26 cellular contexts compared by ENCODE assay signal in the genomic region with DNA sequence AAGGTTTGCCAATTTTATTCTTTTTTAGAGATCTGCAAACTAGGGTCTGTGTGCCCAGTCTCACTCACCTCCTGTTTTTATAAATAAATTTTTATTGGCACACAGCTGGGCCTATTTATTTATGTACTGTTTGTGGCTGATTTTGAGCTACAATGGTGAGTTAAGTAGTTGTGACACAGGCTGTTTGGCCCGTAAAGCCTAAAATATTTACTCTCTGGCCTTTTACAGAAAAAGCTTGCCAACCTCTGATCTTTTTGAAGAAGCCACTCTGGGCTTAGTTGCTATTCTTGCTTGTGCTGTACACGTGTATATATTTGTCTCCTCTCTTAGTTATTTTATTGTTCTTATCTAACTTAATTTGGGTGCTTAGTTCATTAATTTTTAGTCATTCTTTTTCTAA. TPM values are rescaled to one million over a fixed set of nuclear protein-coding genes. Genes with fewer than 3 reads are reported as not detected.
DNase-seq lines count a peak whose midpoint lies in the region; ATAC-seq, FAIRE-seq and TF ChIP-seq lines count a peak whose summit lies in the region.
"Had no signal": no experiment of that assay in that cellular context is flagged by ENCODE, and none has a peak within 500 bp of the region (broad histone marks: within the 10 kb centered on the region; RNA-seq: fewer than 3 reads in every experiment).

No MANE protein-coding gene starts in this region.

- peaks cover 0 to 7% of the 10 kb centered on the region in 2 donors for H3K36me3 ChIP-seq in gastrocnemius medialis
- H3K36me3 ChIP-seq in kidney (ENCODE audit: control insufficient read depth in 1 of 2, insufficient read depth in 2 of 2, low read length in 2 of 2), result no peaks in the 10 kb centered on the region
- H3K36me3 ChIP-seq: adrenal gland had no signal

- H3K27ac Mint-ChIP-seq in chondrocyte (ENCODE audit: unreplicated experiment) (peak overlapping the region; percentile 61), progenitor cell of endocrine pancreas (peak overlapping the region; percentile 15)
- H3K27ac Mint-ChIP-seq: activated CD4-positive, alpha-beta T cell treated with anti-CD3 and anti-CD28 coated beads, Interleukin-2, amount 10 ng/mL, durations not matched to agents 24 days and 14 days; activated T-cell treated with anti-CD3 and anti-CD28 coated beads, Interleukin-2, amount 50 U/mL, for 24 hours had no signal

- H3K4me1 Mint-ChIP-seq in chondrocyte (ENCODE audit: low read depth) (peaks cover 42% of the 10 kb centered on the region), progenitor cell of endocrine pancreas (ENCODE audit: low read depth) (peaks cover 19% of the 10 kb centered on the region)

- intact Hi-C loops in gastrocnemius medialis (cut with DNase I; ENCODE audit: low total_unique reads) (no loop called here), kidney (cut with DNase I) (no loop called here)

- TF ChIP-seq CTCF in LNCaP clone FGC (IDR thresholded peaks at IDR 0.05; ENCODE audit: control insufficient read depth, extremely low read depth, insufficient read depth), result no peak
- TF ChIP-seq CTCF in chondrocyte (IDR thresholded peaks at IDR 0.05), result no peak
- no peak for TF ChIP-seq CTCF in progenitor cell of endocrine pancreas (IDR thresholded peaks at IDR 0.05; ENCODE audit: unreplicated experiment)
- no peak for TF ChIP-seq CTCF in gastrocnemius medialis (IDR thresholded peaks at IDR 0.05 in 4 of 5, conservative IDR thresholded peaks at IDR 0.05 in 1 of 5)
- TF ChIP-seq CTCF in kidney (IDR thresholded peaks at IDR 0.05; ENCODE audit: borderline replicate concordance, extremely low read depth, insufficient read depth), result no peak

- H3K9ac ChIP-seq in kidney (ENCODE audit: low read length in 2 of 2), result no peak overlapping the region

- TF ChIP-seq POLR2A in gastrocnemius medialis (IDR thresholded peaks at IDR 0.05), result no peak

- peaks cover 0 to 22% of the 10 kb centered on the region in 2 donors for H3K4me1 ChIP-seq in gastrocnemius medialis
- H3K4me1 ChIP-seq in kidney (ENCODE audit: control insufficient read depth in 1 of 2, insufficient read depth in 1 of 2, low read depth in 1 of 2, low read length in 2 of 2), result peaks cover 0 to 5% of the 10 kb centered on the region in 2 donors

- H3K36me3 Mint-ChIP-seq in chondrocyte (ENCODE audit: low read depth) (peaks cover 8% of the 10 kb centered on the region), progenitor cell of endocrine pancreas (ENCODE audit: insufficient read depth) (peaks cover 14% of the 10 kb centered on the region)

- H3K4me3 Mint-ChIP-seq in chondrocyte (ENCODE audit: unreplicated experiment) (no peak overlapping the region), progenitor cell of endocrine pancreas (ENCODE audit: low read depth) (no peak overlapping the region)
- H3K4me3 Mint-ChIP-seq: activated CD4-positive, alpha-beta T cell treated with anti-CD3 and anti-CD28 coated beads, Interleukin-2, amount 10 ng/mL, durations not matched to agents 24 days and 14 days; activated T-cell treated with anti-CD3 and anti-CD28 coated beads, Interleukin-2, amount 50 U/mL, for 24 hours; mesothelial cell of epicardium; naive thymus-derived CD8-positive, alpha-beta T cell had no signal

- H3K27me3 ChIP-seq in gastrocnemius medialis, result no peaks in the 10 kb centered on the region
- H3K27me3 ChIP-seq: adrenal gland, upper lobe of right lung had no signal

- H3K9me3 ChIP-seq in gastrocnemius medialis (no peaks in the 10 kb centered on the region), kidney (ENCODE audit: control insufficient read depth in 1 of 2, low read length in 2 of 2) (peaks cover 0 to 3% of the 10 kb centered on the region in 2 donors)
- H3K9me3 ChIP-seq: upper lobe of right lung had no signal

- no peak overlapping the region for H3K27ac ChIP-seq in gastrocnemius medialis
- H3K27ac ChIP-seq in kidney (ENCODE audit: low read depth in 2 of 2, low read length in 2 of 2), result no peak overlapping the region
- H3K27ac ChIP-seq: adrenal gland, upper lobe of right lung had no signal

- H3K27me3 Mint-ChIP-seq in chondrocyte (ENCODE audit: low read depth), result no peaks in the 10 kb centered on the region
- H3K27me3 Mint-ChIP-seq in progenitor cell of endocrine pancreas, result no peaks in the 10 kb centered on the region
- H3K27me3 Mint-ChIP-seq: activated CD4-positive, alpha-beta T cell treated with anti-CD3 and anti-CD28 coated beads, Interleukin-2, amount 10 ng/mL, durations not matched to agents 24 days and 14 days; activated T-cell treated with anti-CD3 and anti-CD28 coated beads, Interleukin-2, amount 50 U/mL, for 24 hours; CD4-positive, CD25-positive, alpha-beta regulatory T cell; naive thymus-derived CD8-positive, alpha-beta T cell had no signal

- DNase-seq in ELR (ENCODE audit: low read depth) (peak; percentile 28), LNCaP clone FGC (ENCODE audit: low read depth) (peak; percentile 58), chondrocyte (ENCODE audit: low spot score) (no peak), progenitor cell of endocrine pancreas (ENCODE audit: low spot score, unreplicated experiment) (no peak), gastrocnemius medialis (no peak), kidney (no peak)
- DNase-seq: activated CD4-positive, alpha-beta T cell treated with anti-CD3 and anti-CD28 coated beads, Interleukin-2, amount 10 ng/mL, durations not matched to agents 24 days and 14 days; activated naive CD4-positive, alpha-beta T cell treated with Interleukin-2 at 50 U/mL for 16 hours; activated T-cell treated with anti-CD3 and anti-CD28 coated beads, Interleukin-2, amount 50 U/mL, for 24 hours; adrenal gland; CD4-positive, CD25-positive, alpha-beta regulatory T cell; cortex of kidney; hippocampal formation; naive thymus-derived CD8-positive, alpha-beta T cell; NCI-H187; NCI-H2171; NCI-H510A treated with DMSO at 0.1 percent for 48 hours; retina; SHP77 treated with DMSO at 0.1 percent for 48 hours; stimulated activated CD4-positive, alpha-beta T cell treated with anti-CD3 and anti-CD28 coated beads, Interleukin-4, amount 100 ng/mL, for 1 hour; SW 1271; T-helper 9 cell; upper lobe of right lung had no signal

- ATAC-seq in gastrocnemius medialis (no peak), HG02678 (IDR thresholded peaks at IDR 0.05; ENCODE audit: unreplicated experiment) (no peak)
- ATAC-seq: naive thymus-derived CD8-positive, alpha-beta T cell; upper lobe of right lung had no signal

- no peak for FAIRE-seq in kidney (lab: Jason Lieb, UNC)
- FAIRE-seq: D721Med had no signal

- no peak overlapping the region for H3K4me3 ChIP-seq in LNCaP clone FGC (ENCODE audit: low read depth, low read length)
- no peak overlapping the region for H3K4me3 ChIP-seq in gastrocnemius medialis
- no peak overlapping the region for H3K4me3 ChIP-seq in kidney (ENCODE audit: low read length in 2 of 2)
- H3K4me3 ChIP-seq: adrenal gland, upper lobe of right lung had no signal

- in situ Hi-C loops in gastrocnemius medialis (cut with MboI; ENCODE audit: low sequenced_read_pairs in 4 of 4), result no loop called here

- H3K9me3 Mint-ChIP-seq in chondrocyte (ENCODE audit: low read depth) (peaks cover 7% of the 10 kb centered on the region), progenitor cell of endocrine pancreas (ENCODE audit: low read depth) (peaks cover 4% of the 10 kb centered on the region)
- H3K9me3 Mint-ChIP-seq: CD4-positive, CD25-positive, alpha-beta regulatory T cell had no signal

RNA-seq across cellular contexts. Expression of a gene that starts 14.5 kb away (rescaled TPM):
- 44.2 to 69.3 TPM (median 49.8 TPM) in 3 replicates for total RNA-seq in chondrocyte
- 57.1 and 64.1 TPM in 2 replicates for total RNA-seq in progenitor cell of endocrine pancreas
- total RNA-seq in gastrocnemius medialis, result 10 to 100 TPM in 2 of 4 donors, 1 to 10 TPM in 2; 4.9 to 11.0 (median 9.2) TPM
- total RNA-seq in kidney, result 45.0 TPM
- polyA plus RNA-seq in kidney (ENCODE audit: insufficient read depth, low read depth, low replicate concordance), result 10.4 TPM

Comparison
In these comparisons a context has a peak if more than half of its experiments do, and no peak if none do; other contexts are left out.
1. DNase-seq: peak in ELR (single experiment) and LNCaP clone FGC (single experiment); none in chondrocyte (single experiment), progenitor cell of endocrine pancreas (single experiment), gastrocnemius medialis (0 of 2) and kidney (single experiment).